11 cellular contexts compared by ENCODE assay signal in the genomic region with DNA sequence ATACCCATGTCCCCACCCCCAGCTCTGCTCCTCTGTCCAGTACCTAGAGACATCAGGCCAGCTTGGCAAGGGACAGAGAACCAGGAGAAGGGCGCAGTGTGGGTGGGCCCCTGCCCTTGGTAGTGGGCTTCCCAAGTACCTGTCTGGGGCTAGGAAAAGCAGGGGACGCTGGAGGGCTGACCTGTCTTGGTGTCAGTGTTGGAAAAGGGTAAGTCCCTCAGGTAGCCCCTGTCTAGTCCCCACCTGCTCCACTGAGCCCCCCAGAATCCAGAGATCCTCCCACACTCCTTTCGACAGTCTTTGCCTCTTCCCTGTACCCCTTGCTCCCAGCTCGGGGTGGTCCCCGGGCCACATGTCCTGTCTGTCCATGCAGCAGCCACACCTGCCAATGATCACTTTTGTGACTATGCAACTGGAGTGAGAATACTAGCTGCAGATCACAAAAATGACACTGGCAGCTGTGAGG. TPM values are rescaled to one million over a fixed set of nuclear protein-coding genes. Genes with fewer than 3 reads are reported as not detected.
DNase-seq lines count a peak whose midpoint lies in the region; ATAC-seq, FAIRE-seq and TF ChIP-seq lines count a peak whose summit lies in the region.
"Had no signal": no experiment of that assay in that cellular context is flagged by ENCODE, and none has a peak within 500 bp of the region (broad histone marks: within the 10 kb centered on the region; RNA-seq: fewer than 3 reads in every experiment).

No MANE protein-coding gene starts in this region.

- H3K9me3 Mint-ChIP-seq in CD14-positive monocyte (peaks cover 0 to 7% (median 1%) of the 10 kb centered on the region in 7 donors), neural crest cell (no peaks in the 10 kb centered on the region)
- H3K9me3 Mint-ChIP-seq in central memory CD8-positive, alpha-beta T cell: no peaks in the 10 kb centered on the region

- H3K4me1 ChIP-seq in HUES64 (ENCODE audit: insufficient read depth, low read length) (no peaks in the 10 kb centered on the region), upper lobe of left lung (peaks cover 8 to 13% (median 10%) of the 10 kb centered on the region in 4 donors)

- TF ChIP-seq CTCF in CD14-positive monocyte (IDR thresholded peaks at IDR 0.05): no peak
- TF ChIP-seq CTCF in neural crest cell (conservative IDR thresholded peaks at IDR 0.05): no peak
- TF ChIP-seq CTCF in upper lobe of left lung (IDR thresholded peaks at IDR 0.05): no peak

- TF ChIP-seq EP300 in upper lobe of left lung (IDR thresholded peaks at IDR 0.05): no peak

- no peak for FAIRE-seq in HTR-8/SVneo (lab: Jason Lieb, UNC)

- H3K27me3 Mint-ChIP-seq in CD14-positive monocyte (ENCODE audit: low read depth in 3 of 3) (peaks cover 29 to 54% (median 29%) of the 10 kb centered on the region in 3 donors), neural crest cell (ENCODE audit: low read depth) (peaks cover 30% of the 10 kb centered on the region)
- no peaks in the 10 kb centered on the region for H3K27me3 Mint-ChIP-seq in central memory CD8-positive, alpha-beta T cell

- H3K36me3 ChIP-seq in HUES64 (ENCODE audit: insufficient read depth, low read length) (no peaks in the 10 kb centered on the region), upper lobe of left lung (no peaks in the 10 kb centered on the region)

- H3K36me3 Mint-ChIP-seq in CD14-positive monocyte (no peaks in the 10 kb centered on the region), neural crest cell (ENCODE audit: low read depth) (no peaks in the 10 kb centered on the region)
- H3K36me3 Mint-ChIP-seq in central memory CD8-positive, alpha-beta T cell (ENCODE audit: insufficient read depth): peaks cover 6% of the 10 kb centered on the region

- H3K27ac Mint-ChIP-seq in CD14-positive monocyte (peak overlapping the region in 4 of 7 donors; percentile 56 to 80 (median 72)), neural crest cell (ENCODE audit: unreplicated experiment) (no peak overlapping the region)
- peak overlapping the region; percentile 83 for H3K27ac Mint-ChIP-seq in central memory CD8-positive, alpha-beta T cell (ENCODE audit: low read depth)

- DNase-seq in CD14-positive monocyte (ENCODE audit: low spot score): no peak
- DNase-seq in central memory CD8-positive, alpha-beta T cell (ENCODE audit: low spot score in 2 of 2): no peak
- DNase-seq in neural crest cell (ENCODE audit: low read depth, low spot score): no peak
- no peak for DNase-seq in upper lobe of left lung
- DNase-seq in NCI-H82 treated with DMSO at 0.1 percent for 48 hours (lab: John Stamatoyannopoulos, UW; ENCODE audit: unreplicated experiment): no peak
- DNase-seq in HTR-8/SVneo (ENCODE audit: insufficient read length, low spot score): no peak
- no peak for DNase-seq in germinal center (ENCODE audit: low spot score)

- H3K4me1 Mint-ChIP-seq in CD14-positive monocyte (peaks cover 11% of the 10 kb centered on the region), neural crest cell (peaks cover 6% of the 10 kb centered on the region)
- H3K4me1 Mint-ChIP-seq in central memory CD8-positive, alpha-beta T cell: peaks cover 19% of the 10 kb centered on the region

- intact Hi-C loops in CD14-positive monocyte (cut with micrococcal nuclease): loop anchor here (2.0 kb wide), 1 partner anchor 15 kb away; a partner anchor contains a TSS

- TF ChIP-seq POLR2A in upper lobe of left lung (IDR thresholded peaks at IDR 0.05): no peak

- H3K9me3 ChIP-seq in HUES64 (ENCODE audit: insufficient read depth, low read depth, low read length) (no peaks in the 10 kb centered on the region), upper lobe of left lung (no peaks in the 10 kb centered on the region)

- H3K27ac ChIP-seq in HUES64 (ENCODE audit: low read depth, low read length) (no peak overlapping the region), upper lobe of left lung (peak overlapping the region in 1 of 4 donors; percentile 84)

- ATAC-seq in central memory CD8-positive, alpha-beta T cell (replicated peaks; ENCODE audit: extremely low read depth, poor library complexity, severe bottlenecking): no peak
- ATAC-seq in upper lobe of left lung (ENCODE audit: low FRiP score in 2 of 2): no peak

- peaks cover 11% of the 10 kb centered on the region for H3K27me3 ChIP-seq in HUES64 (ENCODE audit: insufficient read depth, low read length)
- H3K27me3 ChIP-seq in upper lobe of left lung: no peaks in the 10 kb centered on the region

- H3K4me3 ChIP-seq in HUES64 (ENCODE audit: low read length): peak overlapping the region; percentile 79
- no peak overlapping the region for H3K4me3 ChIP-seq in upper lobe of left lung

- H3K9ac ChIP-seq in HUES64 (ENCODE audit: low read depth, low read length): no peak overlapping the region

- H3K4me3 Mint-ChIP-seq in CD14-positive monocyte (peak overlapping the region; percentile 79 to 95), neural crest cell (peak overlapping the region; percentile 62)
- peak overlapping the region; percentile 69 for H3K4me3 Mint-ChIP-seq in central memory CD8-positive, alpha-beta T cell

- WGBS in HUES64: 96% methylated on average over 5 of the region's 5 CpGs
- WGBS in upper lobe of left lung, 2 donors: 84 to 90% methylated on average over 5 of the region's 5 CpGs

RNA-seq across cellular contexts. Expression of a gene that starts 14.6 kb away (rescaled TPM):
- 1 to 10 TPM; 1.7 to 1.9 TPM for polyA plus RNA-seq in CD14-positive monocyte
- 18.5 TPM for polyA plus RNA-seq in HUES64 (2013, experiment 1 of 2)
- polyA plus RNA-seq in HUES64 (2013, experiment 2 of 2): 19.0 TPM
- total RNA-seq in neural crest cell: 59.2 and 59.7 TPM in 2 replicates
- 10 to 100 TPM; 58.6 to 86.1 (median 75.5) TPM for total RNA-seq in upper lobe of left lung

RNA-seq across cellular contexts. Expression of a gene that starts 15.4 kb away (rescaled TPM):
- polyA plus RNA-seq in CD14-positive monocyte: not detected
- 4.2 TPM for polyA plus RNA-seq in HUES64 (2013, experiment 1 of 2)
- polyA plus RNA-seq in HUES64 (2013, experiment 2 of 2): 3.4 TPM
- total RNA-seq in neural crest cell (3.2 and 4.1 TPM in 2 replicates), upper lobe of left lung (1 to 10 TPM in 2 of 6 donors, under 1 TPM in 2, not detected in 2; 0.20 to 4.4 (median 0.68) TPM)
- polyA plus RNA-seq: aorta had no signal

RNA-seq across cellular contexts. Expression of a gene that starts 38.8 kb away (rescaled TPM):
- polyA plus RNA-seq in CD14-positive monocyte: not detected
- not detected for polyA plus RNA-seq in HUES64 (2013, experiment 1 of 2)
- not detected for polyA plus RNA-seq in HUES64 (2013, experiment 2 of 2)
- total RNA-seq in neural crest cell (not detected in 2 replicates), upper lobe of left lung (not detected)
- total RNA-seq: aorta, fibroblast of villous mesenchyme, NCI-H460 had no signal
- polyA plus RNA-seq: aorta had no signal

RNA-seq across cellular contexts. Expression of a gene that starts 40.1 kb away (rescaled TPM):
- polyA plus RNA-seq in CD14-positive monocyte: 10 to 100 TPM; 72.7 to 81.9 TPM
- 27.3 TPM for polyA plus RNA-seq in HUES64 (2013, experiment 1 of 2)
- polyA plus RNA-seq in HUES64 (2013, experiment 2 of 2): 32.2 TPM
- total RNA-seq in neural crest cell: 0.14 TPM in 1 of 2 replicates, not detected in the other
- 10 to 100 TPM; 17.8 to 52.1 (median 40.3) TPM for total RNA-seq in upper lobe of left lung

RNA-seq across cellular contexts. Expression of a gene that starts 40.7 kb away (rescaled TPM):
- not detected for polyA plus RNA-seq in CD14-positive monocyte
- polyA plus RNA-seq in HUES64 (2013, experiment 1 of 2): not detected
- polyA plus RNA-seq in HUES64 (2013, experiment 2 of 2): 0.19 TPM
- total RNA-seq in neural crest cell (not detected in 2 replicates), upper lobe of left lung (1 to 10 TPM in 5 of 6 donors, under 1 TPM in 1; 0.26 to 8.9 (median 3.1) TPM)
- total RNA-seq: aorta, fibroblast of villous mesenchyme, NCI-H460 had no signal
